ENCODE assay signal across 9 cellular contexts in genomic region chr11:73308963-73309960, GRCh38. TPM values are rescaled to one million over a fixed set of nuclear protein-coding genes. Genes with fewer than 3 reads are reported as not detected.
DNase-seq lines count a peak whose midpoint lies in the region; ATAC-seq, FAIRE-seq and TF ChIP-seq lines count a peak whose summit lies in the region.
"Had no signal": no experiment of that assay in that cellular context is flagged by ENCODE, and none has a peak within 500 bp of the region (broad histone marks: within the 10 kb centered on the region; RNA-seq: fewer than 3 reads in every experiment).

No MANE protein-coding gene starts in this region.

- peaks cover 5% of the 10 kb centered on the region for H3K79me2 ChIP-seq in keratinocyte (ENCODE audit: control insufficient read depth, insufficient read depth, low read length)

- no peaks in the 10 kb centered on the region for H3K9me1 ChIP-seq in keratinocyte (ENCODE audit: control insufficient read depth, extremely low read depth, insufficient read depth, low read length)

- POLR2A ChIA-PET in HEK293T (lab: Yijun Ruan, JAX): interaction anchor here (1.0 to 1.8 kb wide), 4 partner anchors 12 to 27 kb away, joined by 3 to 9 read pairs (median 4); no protein-coding TSS in a partner anchor
- POLR2A ChIA-PET in CD8-positive, alpha-beta T cell (lab: Charles Lee): interaction anchor here (0.7 to 1.8 kb wide), 2 partner anchors 8 to 22 kb away, joined by 3 to 4 read pairs; no protein-coding TSS in a partner anchor

- H3K27ac Mint-ChIP-seq in CD8-positive, alpha-beta T cell: no peak overlapping the region
- H3K27ac Mint-ChIP-seq: T-cell had no signal

- 9 to 24% (median 11%) methylated on average over 5 to 80 of the region's 80 CpGs for WGBS in spleen, 5 donors

- DNase-seq in DMS79 treated with DMSO at 0.1 percent for 48 hours (lab: John Stamatoyannopoulos, UW) (peak; percentile 39), MG63 (peak; percentile 97), cardiac fibroblast (ENCODE audit: low read depth in 2 of 2) (peak; percentile 98 to 99), keratinocyte (ENCODE audit: low read depth, low spot score) (no peak), spleen (peak; percentile 91), HEK293T (ENCODE audit: extremely low spot score) (no peak), occipital lobe (lab: John Stamatoyannopoulos, UW) (no peak)
- no peak for DNase-seq in CD8-positive, alpha-beta T cell

- H4K20me1 ChIP-seq in keratinocyte (ENCODE audit: control insufficient read depth, extremely low read depth, insufficient read depth, low read length): no peaks in the 10 kb centered on the region

- ATAC-seq in CD8-positive, alpha-beta T cell: no peak

- peaks cover 8% of the 10 kb centered on the region for H3K27me3 Mint-ChIP-seq in CD8-positive, alpha-beta T cell (ENCODE audit: low read depth)

- peak overlapping the region; percentile 61 for H3K27ac ChIP-seq in keratinocyte (ENCODE audit: control insufficient read depth, insufficient read depth, low read length)
- H3K27ac ChIP-seq in spleen: peak overlapping the region; percentile 57 to 89 (median 85)
- no peak overlapping the region for H3K27ac ChIP-seq in CD8-positive, alpha-beta T cell (ENCODE audit: low read depth, low read length)

- dilution Hi-C loops in keratinocyte (cut with MboI; ENCODE audit: extremely low pct_ligation_motif_present, low sequenced_read_pairs): no loop called here

- H3K9me3 Mint-ChIP-seq in CD8-positive, alpha-beta T cell: no peaks in the 10 kb centered on the region
- H3K9me3 Mint-ChIP-seq: T-cell had no signal

- H3K4me1 ChIP-seq in keratinocyte (ENCODE audit: control insufficient read depth, extremely low read depth, insufficient read depth, low read length): peaks cover 16% of the 10 kb centered on the region
- H3K4me1 ChIP-seq in spleen: peaks cover 9 to 82% (median 49%) of the 10 kb centered on the region in 6 donors
- H3K4me1 ChIP-seq in CD8-positive, alpha-beta T cell (ENCODE audit: insufficient read depth, low read length): peaks cover 9% of the 10 kb centered on the region

- intact Hi-C loops in spleen (cut with DNase I; ENCODE audit: low total_unique reads): no loop called here
- intact Hi-C loops in CD8-positive, alpha-beta T cell (cut with DNase I, micrococcal nuclease): loop anchor here (1.0 to 5.0 kb wide), 4 partner anchors 14 to 292 kb away; partner anchors contain the start of gene RELT (in 2 of the 2)

- H3K9me3 ChIP-seq in MG63: no peaks in the 10 kb centered on the region
- H3K9me3 ChIP-seq in keratinocyte (ENCODE audit: control insufficient read depth, low read depth, low read length): no peaks in the 10 kb centered on the region
- H3K9me3 ChIP-seq in spleen: no peaks in the 10 kb centered on the region
- no peaks in the 10 kb centered on the region for H3K9me3 ChIP-seq in CD8-positive, alpha-beta T cell (ENCODE audit: low read length)

- H3K36me3 ChIP-seq in MG63 (peaks cover 34% of the 10 kb centered on the region), keratinocyte (ENCODE audit: control insufficient read depth in 2 of 2, extremely low read depth in 1 of 2, insufficient read depth in 2 of 2, low read length in 2 of 2) (peaks cover 0 to 3% of the 10 kb centered on the region in 2 experiments), spleen (no peaks in the 10 kb centered on the region)
- H3K36me3 ChIP-seq in CD8-positive, alpha-beta T cell (ENCODE audit: insufficient read depth, low read length): no peaks in the 10 kb centered on the region

- H3K9ac ChIP-seq in keratinocyte (ENCODE audit: control insufficient read depth, extremely low read depth, insufficient read depth, low read length): peak overlapping the region; percentile 71

- TF ChIP-seq CTCF in cardiac fibroblast (IDR thresholded peaks at IDR 0.05; ENCODE audit: low read depth, low read length) (no peak), keratinocyte (optimal IDR thresholded peaks at IDR 0.05 in 1 of 3, IDR thresholded peaks at IDR 0.05 in 1 of 3, conservative IDR thresholded peaks at IDR 0.05 in 1 of 3; ENCODE audit: extremely low read depth in 1 of 3, insufficient read depth in 2 of 3, low read length in 3 of 3) (no peak), spleen (IDR thresholded peaks at IDR 0.05 in 8 of 11, conservative IDR thresholded peaks at IDR 0.05 in 3 of 11) (no peak)
- no peak for TF ChIP-seq CTCF in CD8-positive, alpha-beta T cell (IDR thresholded peaks at IDR 0.05)

- FAIRE-seq in keratinocyte (lab: Jason Lieb, UNC): no peak

- no peaks in the 10 kb centered on the region for H3K27me3 ChIP-seq in MG63
- no peaks in the 10 kb centered on the region for H3K27me3 ChIP-seq in keratinocyte (ENCODE audit: control insufficient read depth, extremely low read depth, insufficient read depth, low read length)
- H3K27me3 ChIP-seq in spleen (replicated peaks in 1 of 7): peaks cover 0 to 42% (median 14%) of the 10 kb centered on the region in 7 donors
- H3K27me3 ChIP-seq in CD8-positive, alpha-beta T cell (ENCODE audit: insufficient read depth, low read length): peaks cover 6% of the 10 kb centered on the region

- CTCF ChIA-PET in HEK293T (lab: Yijun Ruan, JAX): no interaction called here
- CTCF ChIA-PET in CD8-positive, alpha-beta T cell (lab: Charles Lee): interaction anchor here (1.0 to 6.8 kb wide), 3 partner anchors 26 to 84 kb away, joined by 3 to 113 read pairs (median 4); no protein-coding TSS in a partner anchor

- peaks cover 2% of the 10 kb centered on the region for H3K36me3 Mint-ChIP-seq in CD8-positive, alpha-beta T cell
- H3K36me3 Mint-ChIP-seq: T-cell had no signal

- peak overlapping the region; percentile 69 for H2AFZ ChIP-seq in keratinocyte (ENCODE audit: control insufficient read depth, low read length)

- peak in 1 of 3 donors; percentile 20 for TF ChIP-seq POLR2A in spleen (IDR thresholded peaks at IDR 0.05)

- no peak overlapping the region for H3K4me3 Mint-ChIP-seq in CD8-positive, alpha-beta T cell

- peak overlapping the region; percentile 91 for H3K4me2 ChIP-seq in keratinocyte (ENCODE audit: control insufficient read depth, extremely low read depth, insufficient read depth, low read depth, low read length)

- peak overlapping the region; percentile 92 for H3K4me3 ChIP-seq in MG63
- H3K4me3 ChIP-seq in cardiac fibroblast (replicated peaks in 1 of 2; ENCODE audit: low read depth in 2 of 2, low read length in 2 of 2): peak overlapping the region; percentile 67 to 71
- H3K4me3 ChIP-seq in keratinocyte (ENCODE audit: control insufficient read depth in 2 of 3, extremely low read depth in 1 of 3, insufficient read depth in 2 of 3, low read depth in 1 of 3, low read length in 3 of 3): peak overlapping the region; percentile 43 to 75 (median 54)
- peak overlapping the region; percentile 62 to 86 (median 76) for H3K4me3 ChIP-seq in spleen
- H3K4me3 ChIP-seq in CD8-positive, alpha-beta T cell (ENCODE audit: low read depth, low read length): no peak overlapping the region

- peaks cover 10% of the 10 kb centered on the region for H3K4me1 Mint-ChIP-seq in CD8-positive, alpha-beta T cell (ENCODE audit: low read depth)

TF ChIP-seq in HEK293T, 16 proteins besides CTCF, POLR2A, EP300 and RAD21 (continues in another document):
- TF ChIP-seq LEF1 (IDR thresholded peaks at IDR 0.05; ENCODE audit: borderline replicate concordance) (no peak), CTBP1 (IDR thresholded peaks at IDR 0.05; ENCODE audit: borderline replicate concordance) (no peak), ZNF384 (IDR thresholded peaks at IDR 0.05) (no peak), ARNT (IDR thresholded peaks at IDR 0.05) (no peak), NFRKB (IDR thresholded peaks at IDR 0.05) (no peak), ELF4 (IDR thresholded peaks at IDR 0.05) (no peak), FOXK2 (IDR thresholded peaks at IDR 0.05) (no peak), SP1 (IDR thresholded peaks at IDR 0.05) (no peak), BHLHE40 (IDR thresholded peaks at IDR 0.05; ENCODE audit: borderline replicate concordance) (no peak), L3MBTL2 (conservative IDR thresholded peaks at IDR 0.05) (no peak)
- TF ChIP-seq, protein P1, sequence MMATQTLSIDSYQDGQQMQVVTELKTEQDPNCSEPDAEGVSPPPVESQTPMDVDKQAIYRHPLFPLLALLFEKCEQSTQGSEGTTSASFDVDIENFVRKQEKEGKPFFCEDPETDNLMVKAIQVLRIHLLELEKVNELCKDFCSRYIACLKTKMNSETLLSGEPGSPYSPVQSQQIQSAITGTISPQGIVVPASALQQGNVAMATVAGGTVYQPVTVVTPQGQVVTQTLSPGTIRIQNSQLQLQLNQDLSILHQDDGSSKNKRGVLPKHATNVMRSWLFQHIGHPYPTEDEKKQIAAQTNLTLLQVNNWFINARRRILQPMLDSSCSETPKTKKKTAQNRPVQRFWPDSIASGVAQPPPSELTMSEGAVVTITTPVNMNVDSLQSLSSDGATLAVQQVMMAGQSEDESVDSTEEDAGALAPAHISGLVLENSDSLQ (IDR thresholded peaks at IDR 0.05): no peak

RNA-seq across cellular contexts. Expression of gene ARHGEF17, which starts 1.2 kb away (rescaled TPM):
- total RNA-seq in MG63 (2014; rRNA removed; shearing (Covaris generic); ENCODE audit: low replicate concordance): 4.7 and 10.9 TPM in 2 replicates
- polyA plus RNA-seq in keratinocyte: 4.2 to 6.4 TPM (median 5.1 TPM) in 3 replicates
- polyA plus RNA-seq in keratinocyte (2011; ENCODE audit: low read depth): 3.1 TPM
- 1.9 and 3.7 TPM in 2 replicates for polyA plus RNA-seq in keratinocyte (2011; cell fraction: cytosol; rRNA removed)
- polyA plus RNA-seq in keratinocyte (2011; cell fraction: nucleus; rRNA removed): 24.9 and 34.1 TPM in 2 replicates
- 4.8 and 6.1 TPM in 2 replicates for polyA plus RNA-seq in keratinocyte (2012; ENCODE audit: low replicate concordance)
- 9.6 to 15.2 TPM (median 13.1 TPM) in 3 replicates for polyA minus RNA-seq in keratinocyte
- 16.5 TPM for polyA minus RNA-seq in keratinocyte (2011; cell fraction: cytosol; rRNA and poly(A)+ RNA removed)
- 19.5 and 20.9 TPM in 2 replicates for polyA minus RNA-seq in keratinocyte (2011; cell fraction: nucleus; rRNA and poly(A)+ RNA removed)
- 10 to 100 TPM; 21.5 to 48.5 (median 41.6) TPM for total RNA-seq in spleen
- polyA plus RNA-seq in spleen: 10 to 100 TPM in 1 of 3 donors, 1 to 10 TPM in 2; 5.1 to 17.0 (median 6.3) TPM
- total RNA-seq in CD8-positive, alpha-beta T cell: under 1 TPM in 1 of 2 experiments, not detected in 1; 0.14 TPM
- total RNA-seq in occipital lobe: 19.2 TPM

RNA-seq across cellular contexts. Expression of gene P2RY6, which starts 37.1 kb away (rescaled TPM):
- total RNA-seq in MG63 (2014; rRNA removed; shearing (Covaris generic); ENCODE audit: low replicate concordance): 6.7 and 23.4 TPM in 2 replicates
- polyA plus RNA-seq in keratinocyte (0.04 to 0.22 TPM (median 0.09 TPM) in 3 replicates), spleen (10 to 100 TPM in 2 of 3 donors, 1 to 10 TPM in 1; 8.2 to 25.2 (median 10.6) TPM)
- not detected for polyA plus RNA-seq in keratinocyte (2011; ENCODE audit: low read depth)
- 0.10 and 0.13 TPM in 2 replicates for polyA plus RNA-seq in keratinocyte (2011; cell fraction: cytosol; rRNA removed)
- 0.12 and 0.28 TPM in 2 replicates for polyA plus RNA-seq in keratinocyte (2011; cell fraction: nucleus; rRNA removed)
- 0.17 and 0.23 TPM in 2 replicates for polyA plus RNA-seq in keratinocyte (2012; ENCODE audit: low replicate concordance)
- 0.48 to 2.1 TPM in 2 of 3 replicates, not detected in the other for polyA minus RNA-seq in keratinocyte
- not detected for polyA minus RNA-seq in keratinocyte (2011; cell fraction: cytosol; rRNA and poly(A)+ RNA removed)
- polyA minus RNA-seq in keratinocyte (2011; cell fraction: nucleus; rRNA and poly(A)+ RNA removed): not detected in 2 replicates
- total RNA-seq in spleen (100 to 1,000 TPM in 1 of 7 donors, 10 to 100 TPM in 6; 41.1 to 109 (median 63.9) TPM), occipital lobe (not detected)
- not detected for total RNA-seq in CD8-positive, alpha-beta T cell

Comparison
In these comparisons a context has a peak if more than half of its experiments do, and no peak if none do; other contexts are left out.
1. DNase-seq: peak in DMS79 treated with DMSO at 0.1 percent for 48 hours (single experiment), MG63 (single experiment), cardiac fibroblast (2 of 2) and spleen (single experiment); none in keratinocyte (single experiment), HEK293T (single experiment), CD8-positive, alpha-beta T cell (0 of 7) and occipital lobe (single experiment).